8 cellular contexts compared by ENCODE assay signal in the genomic region with DNA sequence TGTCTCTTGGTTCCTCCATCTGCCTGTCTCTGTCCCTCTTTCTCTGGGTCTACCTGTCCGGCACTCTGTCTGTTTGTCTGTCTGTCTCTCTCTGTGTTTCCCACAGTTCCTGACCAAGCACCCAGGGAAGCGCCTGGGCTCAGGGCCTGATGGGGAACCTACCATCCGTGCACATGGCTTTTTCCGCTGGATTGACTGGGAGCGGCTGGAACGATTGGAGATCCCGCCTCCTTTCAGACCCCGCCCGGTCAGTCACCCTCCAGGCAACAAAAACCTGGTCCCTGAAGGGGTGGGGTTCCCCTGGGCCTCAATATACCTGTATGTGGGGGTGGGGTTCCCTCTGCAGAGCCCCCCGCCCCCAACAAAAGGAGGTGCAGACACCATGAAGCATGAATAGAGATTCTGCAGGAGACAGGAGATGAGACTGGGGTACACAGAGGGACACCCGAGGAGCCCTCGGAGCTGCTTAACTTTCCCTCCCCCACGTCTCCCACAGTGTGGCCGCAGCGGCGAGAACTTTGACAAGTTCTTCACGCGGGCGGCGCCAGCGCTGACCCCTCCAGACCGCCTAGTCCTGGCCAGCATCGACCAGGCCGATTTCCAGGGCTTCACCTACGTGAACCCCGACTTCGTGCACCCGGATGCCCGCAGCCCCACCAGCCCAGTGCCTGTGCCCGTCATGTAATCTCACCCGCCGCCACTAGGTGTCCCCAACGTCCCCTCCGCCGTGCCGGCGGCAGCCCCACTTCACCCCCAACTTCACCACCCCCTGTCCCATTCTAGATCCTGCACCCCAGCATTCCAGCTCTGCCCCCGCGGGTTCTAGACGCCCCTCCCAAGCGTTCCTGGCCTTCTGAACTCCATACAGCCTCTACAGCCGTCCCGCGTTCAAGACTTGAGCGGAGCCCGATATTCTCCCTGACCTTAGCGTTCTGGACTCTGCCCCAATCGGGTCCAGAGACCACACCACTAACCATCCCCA. TPM values are rescaled to one million over a fixed set of nuclear protein-coding genes. Genes with fewer than 3 reads are reported as not detected.
A peak's percentile ranks its signal among the peaks of the same experiment; 100 is the strongest.
DNase-seq lines count a peak whose midpoint lies in the region; ATAC-seq and TF ChIP-seq lines count a peak whose summit lies in the region.

No MANE protein-coding gene starts in this region.

- TF ChIP-seq CTCF in A673 (conservative IDR thresholded peaks at IDR 0.05; ENCODE audit: low read depth, low read length) = peak; percentile 92
- TF ChIP-seq CTCF in HFF-Myc (IDR thresholded peaks at IDR 0.05; ENCODE audit: low read depth, low read length, missing control alignments) = peak; percentile 85
- TF ChIP-seq CTCF in colonic mucosa (IDR thresholded peaks at IDR 0.05) = peak; percentile 79

- DNase-seq in A673 (ENCODE audit: low spot score) (peak; percentile 55), HFF-Myc (ENCODE audit: extremely low read depth, low read depth) (no peak), colonic mucosa (peak; percentile 45), mesendoderm (no peak)
- peak; percentile 82 for DNase-seq in activated CD4-positive, alpha-beta T cell treated with anti-CD3 and anti-CD28 coated beads for 36 hours
- DNase-seq in stimulated activated CD8-positive, alpha-beta memory T cell treated with anti-CD3 and anti-CD28 coated beads, Interleukin-4, amount 100 ng/mL, for 1 hour (ENCODE audit: low read depth in 2 of 2, low spot score in 1 of 2) = peak; percentile 30 to 49

- intact Hi-C loops in A673 (cut with micrococcal nuclease; ENCODE audit: unreplicated experiment) (loop anchor here (1.0 kb wide), 1 partner anchor 118 kb away; no protein-coding TSS in a partner anchor), colonic mucosa (cut with DNase I) (loop anchor here (5.0 to 10.0 kb wide), 2 partner anchors 62 to 116 kb away; no protein-coding TSS in a partner anchor)
- intact Hi-C loops in activated CD4-positive, alpha-beta T cell treated with anti-CD3 and anti-CD28 coated beads for 36 hours (cut with DNase I, micrococcal nuclease) = loop anchor here (1.0 to 2.0 kb wide), 2 partner anchors 116 to 118 kb away; no protein-coding TSS in a partner anchor

- no peak overlapping the region for H2BK5ac ChIP-seq in mesendoderm (ENCODE audit: low read length)

- ATAC-seq in activated CD4-positive, alpha-beta T cell treated with anti-CD3 and anti-CD28 coated beads for 36 hours = peak; percentile 52
- ATAC-seq in HG03175 (IDR thresholded peaks at IDR 0.05; ENCODE audit: unreplicated experiment) (no peak), HG03432 (IDR thresholded peaks at IDR 0.05; ENCODE audit: unreplicated experiment) (no peak)

- peaks cover 45% of the 10 kb centered on the region for H3K27me3 ChIP-seq in A673 (replicated peaks; ENCODE audit: insufficient read depth, low read depth, low read length, poor library complexity)
- H3K27me3 ChIP-seq in colonic mucosa = peaks cover 32% of the 10 kb centered on the region
- H3K27me3 ChIP-seq in mesendoderm (ENCODE audit: insufficient read depth, low read length, poor library complexity) = peaks cover 5% of the 10 kb centered on the region

- H3K9me3 ChIP-seq in A673 (ENCODE audit: low read depth, low read length, poor library complexity, severe bottlenecking) (no peaks in the 10 kb centered on the region), colonic mucosa (no peaks in the 10 kb centered on the region)

- H3K79me1 ChIP-seq in mesendoderm (ENCODE audit: low read length) = no peaks in the 10 kb centered on the region

- WGBS in mesendoderm (ENCODE audit: extremely low coverage, insufficient coverage, low lambda C conversion rate) = no CpG with 5 or more reads among the region's 48 CpGs

- H3K4me1 Mint-ChIP-seq in activated CD4-positive, alpha-beta T cell treated with anti-CD3 and anti-CD28 coated beads for 36 hours = peaks cover 19% of the 10 kb centered on the region

- CTCF ChIA-PET in A673 (lab: Charles Lee) = interaction anchor here (0.5 to 1.7 kb wide), 6 partner anchors 9 to 125 kb away, joined by 3 to 8 read pairs (median 4); no protein-coding TSS in a partner anchor
- CTCF ChIA-PET in activated CD4-positive, alpha-beta T cell treated with anti-CD3 and anti-CD28 coated beads for 36 hours (lab: Charles Lee) = interaction anchor here (1.5 kb wide), 1 partner anchor 27 kb away, joined by 3 read pairs; no protein-coding TSS in a partner anchor

- no peak overlapping the region for H2AK5ac ChIP-seq in mesendoderm (ENCODE audit: low read length)

- H2BK15ac ChIP-seq in mesendoderm (replicated peaks; ENCODE audit: low read depth) = no peak overlapping the region

- H3K4me1 ChIP-seq in A673 (ENCODE audit: insufficient read depth, low read length, poor library complexity, severe bottlenecking) (peaks cover 8% of the 10 kb centered on the region), colonic mucosa (no peaks in the 10 kb centered on the region), mesendoderm (ENCODE audit: control insufficient read depth, low read depth, low read length) (no peaks in the 10 kb centered on the region)

- H3K4me3 Mint-ChIP-seq in activated CD4-positive, alpha-beta T cell treated with anti-CD3 and anti-CD28 coated beads for 36 hours = no peak overlapping the region

- H3K4me3 ChIP-seq in A673 (ENCODE audit: low read depth, low read length, poor library complexity, severe bottlenecking) (peak overlapping the region; percentile 30), HFF-Myc (replicated peaks; ENCODE audit: low read depth, low read length) (no peak overlapping the region), colonic mucosa (no peak overlapping the region), mesendoderm (ENCODE audit: low read length) (no peak overlapping the region)

- no peak overlapping the region for H3K27ac ChIP-seq in A673 (ENCODE audit: low read depth, low read length, poor library complexity, severe bottlenecking)
- no peak overlapping the region for H3K27ac ChIP-seq in colonic mucosa
- no peak overlapping the region for H3K27ac ChIP-seq in mesendoderm (ENCODE audit: low read depth, low read length)

- H3K23ac ChIP-seq in mesendoderm (ENCODE audit: low read length) = no peak overlapping the region

- H3K27ac Mint-ChIP-seq in activated CD4-positive, alpha-beta T cell treated with anti-CD3 and anti-CD28 coated beads for 36 hours = no peak overlapping the region

- H3K36me3 ChIP-seq in A673 (ENCODE audit: insufficient read depth, low read length, poor library complexity, severe bottlenecking) (no peaks in the 10 kb centered on the region), colonic mucosa (no peaks in the 10 kb centered on the region), mesendoderm (ENCODE audit: control insufficient read depth, insufficient read depth, low read length) (no peaks in the 10 kb centered on the region)

- H3K36me3 Mint-ChIP-seq in activated CD4-positive, alpha-beta T cell treated with anti-CD3 and anti-CD28 coated beads for 36 hours (ENCODE audit: low read depth) = no peaks in the 10 kb centered on the region

- no peak overlapping the region for H3K4ac ChIP-seq in mesendoderm (ENCODE audit: low read depth, low read length)

- H3K4me2 ChIP-seq in mesendoderm (ENCODE audit: low read length) = peak overlapping the region; percentile 59

- H3K18ac ChIP-seq in mesendoderm (ENCODE audit: low read length) = no peak overlapping the region

- H4K8ac ChIP-seq in mesendoderm (ENCODE audit: low read depth, low read length) = no peak overlapping the region

- H3K79me2 ChIP-seq in mesendoderm (ENCODE audit: control insufficient read depth, insufficient read depth, low read length) = no peaks in the 10 kb centered on the region

- no peaks in the 10 kb centered on the region for H3K9me3 Mint-ChIP-seq in activated CD4-positive, alpha-beta T cell treated with anti-CD3 and anti-CD28 coated beads for 36 hours (ENCODE audit: low read depth)

- H3K9ac ChIP-seq in colonic mucosa (ENCODE audit: low read depth in 2 of 2, low read length in 2 of 2) (no peak overlapping the region), mesendoderm (ENCODE audit: low read length) (peak overlapping the region; percentile 42)

- peaks cover 69% of the 10 kb centered on the region for H3K27me3 Mint-ChIP-seq in activated CD4-positive, alpha-beta T cell treated with anti-CD3 and anti-CD28 coated beads for 36 hours

- peak overlapping the region; percentile 81 for H3K56ac ChIP-seq in mesendoderm (ENCODE audit: low read length)

- H2BK120ac ChIP-seq in mesendoderm (ENCODE audit: low read depth, low read length) = no peak overlapping the region

- no peak overlapping the region for H4K5ac ChIP-seq in mesendoderm (ENCODE audit: low read length)

- POLR2A ChIA-PET in A673 (lab: Charles Lee; ENCODE audit: low non-redundant PET) = no interaction called here
- POLR2A ChIA-PET in activated CD4-positive, alpha-beta T cell treated with anti-CD3 and anti-CD28 coated beads for 36 hours (lab: Charles Lee) = no interaction called here

- BruUV-seq in A673 (replicated peaks; lab: Mats Ljungman, UMichigan) = no TSS peak

RNA-seq across cellular contexts. Expression of gene CACNG7, which starts 2.6 kb away (rescaled TPM):
- total RNA-seq in A673 (2021) = not detected in 2 replicates
- not detected for total RNA-seq in activated CD4-positive, alpha-beta T cell treated with anti-CD3 and anti-CD28 coated beads for 36 hours
- total RNA-seq in colonic mucosa = under 1 TPM in 1 of 2 donors, not detected in 1; 0.16 TPM
- 5.9 TPM for polyA plus RNA-seq in mesendoderm (2013, experiment 1 of 2)
- polyA plus RNA-seq in mesendoderm (2013, experiment 2 of 2) = 5.7 TPM

RNA-seq across cellular contexts. Expression of gene PRKCG, which starts 24.5 kb away (rescaled TPM):
- total RNA-seq in A673 (2021) (0.57 and 0.84 TPM in 2 replicates), colonic mucosa (under 1 TPM; 0.08 to 0.22 TPM)
- under 1 TPM in 1 of 2 experiments, not detected in 1; 0.25 TPM for total RNA-seq in activated CD4-positive, alpha-beta T cell treated with anti-CD3 and anti-CD28 coated beads for 36 hours
- 1.8 TPM for polyA plus RNA-seq in mesendoderm (2013, experiment 1 of 2)
- 2.0 TPM for polyA plus RNA-seq in mesendoderm (2013, experiment 2 of 2)

RNA-seq across cellular contexts. Expression of gene MYADM, which starts 38.8 kb away (rescaled TPM):
- total RNA-seq in A673 (2021) = 51.3 and 53.2 TPM in 2 replicates
- total RNA-seq in activated CD4-positive, alpha-beta T cell treated with anti-CD3 and anti-CD28 coated beads for 36 hours = 10 to 100 TPM; 46.4 to 54.6 TPM
- total RNA-seq in colonic mucosa = 100 to 1,000 TPM in 1 of 2 donors, 10 to 100 TPM in 1; 80.5 to 110 TPM
- 133 TPM for polyA plus RNA-seq in mesendoderm (2013, experiment 1 of 2)
- polyA plus RNA-seq in mesendoderm (2013, experiment 2 of 2) = 128 TPM

RNA-seq across cellular contexts. Expression of gene CACNG8, which starts 56.2 kb away (rescaled TPM):
- total RNA-seq in A673 (2021) = 1.3 TPM in 2 replicates
- total RNA-seq in activated CD4-positive, alpha-beta T cell treated with anti-CD3 and anti-CD28 coated beads for 36 hours = not detected
- total RNA-seq in colonic mucosa = under 1 TPM; 0.02 to 0.03 TPM
- polyA plus RNA-seq in mesendoderm (2013, experiment 1 of 2) = 0.39 TPM
- 0.42 TPM for polyA plus RNA-seq in mesendoderm (2013, experiment 2 of 2)

Comparison
In these comparisons a context has a peak if more than half of its experiments do, and no peak if none do; other contexts are left out.
1. DNase-seq: peak in A673 (single experiment), activated CD4-positive, alpha-beta T cell treated with anti-CD3 and anti-CD28 coated beads for 36 hours (single experiment), colonic mucosa (single experiment) and stimulated activated CD8-positive, alpha-beta memory T cell treated with anti-CD3 and anti-CD28 coated beads, Interleukin-4, amount 100 ng/mL, for 1 hour (2 of 2); none in HFF-Myc (single experiment) and mesendoderm (single experiment).
2. Peak in every context shown above with its lines, with median percentiles within 50 percentile points of each other: CTCF ChIP-seq.